In the genomic region with DNA sequence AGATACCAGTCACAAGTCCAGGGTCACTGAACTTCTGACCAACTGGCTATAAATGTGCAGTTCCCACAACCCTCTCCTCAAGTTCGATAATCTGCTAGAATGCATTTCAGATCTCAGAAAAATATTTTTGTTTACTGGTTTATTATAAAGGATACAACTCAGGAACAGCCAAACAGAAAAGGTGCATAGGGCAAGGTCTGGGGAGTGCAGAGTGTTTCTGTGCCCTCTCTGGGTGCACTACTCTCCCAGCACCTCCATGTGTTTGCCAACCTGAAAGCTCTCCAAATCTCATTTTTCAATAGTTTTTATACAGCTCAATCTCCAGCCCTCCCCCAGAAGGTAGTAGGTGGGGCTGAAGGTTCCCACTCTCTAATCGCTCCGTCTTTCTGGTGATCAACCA, we compare ENCODE assay signal across 28 cellular contexts.
"Had no signal": no experiment of that assay in that cellular context is flagged by ENCODE, and none has a peak within 500 bp of the region (broad histone marks: within the 10 kb centered on the region; RNA-seq: fewer than 3 reads in every experiment).

No MANE protein-coding gene starts in this region.

- H3K27ac ChIP-seq: neural progenitor cell, ovary, parathyroid adenoma, psoas muscle, skin epidermis, spleen, suprapubic skin, testis, tibial artery, transverse colon, upper lobe of right lung, uterus had no signal

- DNase-seq: naive thymus-derived CD4-positive, alpha-beta T cell; natural killer cell; occipital lobe; ovary; posterior cingulate gyrus; psoas muscle; right cardiac atrium; spleen; stimulated activated CD4-positive, alpha-beta T cell treated with anti-CD3 and anti-CD28 coated beads, Interleukin-12 subunit alpha, Interleukin-12 subunit beta, amount 100 ng/mL, for 4 hours; stimulated activated CD4-positive, alpha-beta T cell treated with anti-CD3 and anti-CD28 coated beads, Interleukin-1b, Interleukin-23, amount 100 ng/mL, for 48 hours; stimulated activated CD4-positive, alpha-beta T cell treated with anti-CD3 and anti-CD28 coated beads, Interleukin-4, amount 100 ng/mL, for 1 hour; stimulated activated CD4-positive, alpha-beta T cell treated with anti-CD3 and anti-CD28 coated beads, Interleukin-4, amount 100 ng/mL, for 4 hours; stimulated activated CD8-positive, alpha-beta memory T cell treated with anti-CD3 and anti-CD28 coated beads, Interleukin-4, amount 100 ng/mL, for 48 hours; stimulated activated naive CD4-positive, alpha-beta T cell; stimulated activated naive CD8-positive, alpha-beta T cell treated with anti-CD3 and anti-CD28 coated beads, Interleukin-15, amount 100 ng/mL, for 72 hours; stimulated activated naive CD8-positive, alpha-beta T cell treated with anti-CD3 and anti-CD28 coated beads, Interleukin-15, Interleukin-2, amounts not matched to agents 100 U/mL and 50 U/mL, for 24 hours; testis; tibial artery; transverse colon; upper lobe of right lung; uterus had no signal

- H3K4me3 ChIP-seq: neural progenitor cell, ovary, psoas muscle, skin epidermis, smooth muscle cell, spleen, suprapubic skin, testis, tibial artery, transverse colon, upper lobe of right lung, uterus had no signal

- H3K4me1 ChIP-seq: parathyroid adenoma, psoas muscle, spleen, suprapubic skin, testis, tibial artery, transverse colon, upper lobe of right lung, uterus had no signal

- H2AFZ ChIP-seq: neural progenitor cell, parathyroid adenoma had no signal

- H3K36me3 ChIP-seq: neural progenitor cell, ovary, spleen, suprapubic skin, tibial artery, transverse colon, upper lobe of right lung, uterus had no signal

- H3K27me3 ChIP-seq: neural progenitor cell, ovary, spleen, suprapubic skin, testis, tibial artery, transverse colon, upper lobe of right lung, uterus had no signal

- H3K79me2 ChIP-seq: parathyroid adenoma had no signal

- H3K9ac ChIP-seq: neural progenitor cell, parathyroid adenoma had no signal

- H3K4me2 ChIP-seq: neural progenitor cell, smooth muscle cell had no signal

- ATAC-seq: naive thymus-derived CD4-positive, alpha-beta T cell; natural killer cell; psoas muscle; right cardiac atrium; sciatic nerve; stimulated activated memory B cell treated with anti-CD40 and anti-IgM and Interleukin-4, amounts not matched to agents 10 μg/mL and 1 μg/mL and 100 μg/mL, for 72 hours; stimulated activated naive CD8-positive, alpha-beta T cell treated with anti-CD3 and anti-CD28 coated beads, Interleukin-15, amount 100 ng/mL, for 72 hours; stimulated activated naive CD8-positive, alpha-beta T cell treated with anti-CD3 and anti-CD28 coated beads, Interleukin-15, Interleukin-2, amounts not matched to agents 100 U/mL and 50 U/mL, for 24 hours; upper lobe of right lung had no signal

- H3K9me3 ChIP-seq: ovary, psoas muscle, spleen, suprapubic skin, testis, tibial artery, transverse colon, upper lobe of right lung, uterus had no signal
